Comparison of ENCODE assay signal across 8 cellular contexts in genomic region chr19:8390617-8390981, GRCh38. TPM values are rescaled to one million over a fixed set of nuclear protein-coding genes. Genes with fewer than 3 reads are reported as not detected.
A peak's percentile ranks its signal among the peaks of the same experiment; 100 is the strongest.
DNase-seq lines count a peak whose midpoint lies in the region; ATAC-seq, FAIRE-seq and TF ChIP-seq lines count a peak whose summit lies in the region.

No MANE protein-coding gene starts in this region.

- peak; percentile 60 for ATAC-seq in stimulated activated naive CD8-positive, alpha-beta T cell treated with anti-CD3 and anti-CD28 coated beads, Interleukin-15, amount 100 ng/mL, for 72 hours

- H3K4me1 ChIP-seq in Loucy (ENCODE audit: insufficient read depth, low read length, poor library complexity, severe bottlenecking) = peaks cover 26% of the 10 kb centered on the region

- H3K4me3 Mint-ChIP-seq in neural crest cell = peak overlapping the region; percentile 93
- peak overlapping the region; percentile 68 to 74 for H3K4me3 Mint-ChIP-seq in stimulated activated naive CD8-positive, alpha-beta T cell treated with anti-CD3 and anti-CD28 coated beads, Interleukin-15, amount 100 ng/mL, for 72 hours

- H3K27me3 ChIP-seq in Loucy (ENCODE audit: insufficient read depth, low read length, poor library complexity, severe bottlenecking) = peaks cover 3% of the 10 kb centered on the region

- H3K4me3 ChIP-seq in Loucy (ENCODE audit: low read length, poor library complexity, severe bottlenecking) (peak overlapping the region; percentile 87), foreskin fibroblast (ENCODE audit: low read depth in 1 of 2, low read length in 2 of 2) (peak overlapping the region; percentile 67 to 86)

- H3K9ac ChIP-seq in Loucy (ENCODE audit: low read depth, low read length, poor library complexity, severe bottlenecking) = peak overlapping the region; percentile 90

- TF ChIP-seq CTCF in Loucy (conservative IDR thresholded peaks at IDR 0.05; ENCODE audit: low read length) = no peak
- TF ChIP-seq CTCF in foreskin fibroblast (IDR thresholded peaks at IDR 0.05; ENCODE audit: low read depth, low read length) = no peak
- no peak for TF ChIP-seq CTCF in neural crest cell (conservative IDR thresholded peaks at IDR 0.05)

- H3K27me3 Mint-ChIP-seq in neural crest cell (ENCODE audit: low read depth) = no peaks in the 10 kb centered on the region
- H3K27me3 Mint-ChIP-seq in stimulated activated naive CD8-positive, alpha-beta T cell treated with anti-CD3 and anti-CD28 coated beads, Interleukin-15, amount 100 ng/mL, for 72 hours = no peaks in the 10 kb centered on the region

- H3K9me3 Mint-ChIP-seq in neural crest cell = peaks cover 8% of the 10 kb centered on the region
- H3K9me3 Mint-ChIP-seq in stimulated activated naive CD8-positive, alpha-beta T cell treated with anti-CD3 and anti-CD28 coated beads, Interleukin-15, amount 100 ng/mL, for 72 hours = no peaks in the 10 kb centered on the region

- no peak overlapping the region for H2AFZ ChIP-seq in Loucy (ENCODE audit: low read length)

- DNase-seq in EL (peak; percentile 90), H54 (ENCODE audit: insufficient read length, low spot score) (peak; percentile 75), SHP77 treated with DMSO at 0.1 percent for 48 hours (lab: John Stamatoyannopoulos, UW) (peak; percentile 46), foreskin fibroblast (peak; percentile 83 to 95), neural crest cell (ENCODE audit: low read depth, low spot score) (peak; percentile 96)
- peak; percentile 80 for DNase-seq in activated gamma-delta T cell treated with anti-CD3 and anti-CD28 coated beads, Interleukin-2, amount 50 U/mL, for 16 hours (ENCODE audit: low read depth)
- peak; percentile 90 to 91 for DNase-seq in stimulated activated naive CD8-positive, alpha-beta T cell treated with anti-CD3 and anti-CD28 coated beads, Interleukin-15, amount 100 ng/mL, for 72 hours

- no peak overlapping the region for H3K27ac Mint-ChIP-seq in neural crest cell (ENCODE audit: unreplicated experiment)
- peak overlapping the region in 1 of 2 donors; percentile 78 for H3K27ac Mint-ChIP-seq in stimulated activated naive CD8-positive, alpha-beta T cell treated with anti-CD3 and anti-CD28 coated beads, Interleukin-15, amount 100 ng/mL, for 72 hours

- H3K9me3 ChIP-seq in Loucy (ENCODE audit: insufficient read depth, low read depth, low read length) = no peaks in the 10 kb centered on the region

- peaks cover 12% of the 10 kb centered on the region for H3K36me3 Mint-ChIP-seq in neural crest cell (ENCODE audit: low read depth)

- peaks cover 30% of the 10 kb centered on the region for H3K4me1 Mint-ChIP-seq in neural crest cell
- H3K4me1 Mint-ChIP-seq in stimulated activated naive CD8-positive, alpha-beta T cell treated with anti-CD3 and anti-CD28 coated beads, Interleukin-15, amount 100 ng/mL, for 72 hours = peaks cover 31% of the 10 kb centered on the region

- peaks cover 55% of the 10 kb centered on the region for H3K79me2 ChIP-seq in Loucy (ENCODE audit: insufficient read depth, low read length)

- no peak for FAIRE-seq in H54 (lab: Jason Lieb, UNC)

- H3K4me2 ChIP-seq in Loucy (ENCODE audit: low read depth, low read length, poor library complexity, severe bottlenecking) = peak overlapping the region; percentile 80

- H3F3A ChIP-seq in Loucy (ENCODE audit: low read depth) = no peaks in the 10 kb centered on the region

- H3K36me3 ChIP-seq in Loucy (ENCODE audit: insufficient read depth, low read length) = no peaks in the 10 kb centered on the region

- H4K20me1 ChIP-seq in Loucy (ENCODE audit: insufficient read depth, low read length, poor library complexity, severe bottlenecking) = peaks cover 42% of the 10 kb centered on the region

- TF ChIP-seq POLR2A in H54 (IDR thresholded peaks at IDR 0.05; ENCODE audit: low read depth, low read length) = no peak; the same call in 1 of the 2 replicates

- H3K9me2 ChIP-seq in Loucy (replicated peaks; ENCODE audit: low read depth, low read length) = no peaks in the 10 kb centered on the region

RNA-seq across cellular contexts. Expression of gene RAB11B, which starts 0.4 kb away (rescaled TPM):
- 121 and 135 TPM in 2 replicates for total RNA-seq in neural crest cell

RNA-seq across cellular contexts. Expression of gene MARCHF2, which starts 22.5 kb away (rescaled TPM):
- 13.6 and 14.6 TPM in 2 replicates for total RNA-seq in neural crest cell

RNA-seq across cellular contexts. Expression of gene ANGPTL4, which starts 26.6 kb away (rescaled TPM):
- total RNA-seq in neural crest cell = not detected in 2 replicates

RNA-seq across cellular contexts. Expression of gene KANK3, which starts 47.5 kb away (rescaled TPM):
- total RNA-seq in neural crest cell = 0.66 and 0.77 TPM in 2 replicates

RNA-seq across cellular contexts. Expression of gene HNRNPM, which starts 54.2 kb away (rescaled TPM):
- total RNA-seq in neural crest cell = 493 and 498 TPM in 2 replicates

Comparison
In these comparisons a context has a peak if more than half of its experiments do, and no peak if none do; other contexts are left out.
1. Peak in every context shown above with its lines: DNase-seq, ATAC-seq and H3K4me3 ChIP-seq.
2. DNase-seq: peak in every context shown above with its lines; median percentile 96 in neural crest cell; 90 in stimulated activated naive CD8-positive, alpha-beta T cell treated with anti-CD3 and anti-CD28 coated beads, Interleukin-15, amount 100 ng/mL, for 72 hours; 90 in EL; 89 in foreskin fibroblast; 80 in activated gamma-delta T cell treated with anti-CD3 and anti-CD28 coated beads, Interleukin-2, amount 50 U/mL, for 16 hours; 75 in H54; 46 in SHP77 treated with DMSO at 0.1 percent for 48 hours.